1 cellular context compared by ENCODE assay signal in the genomic region with DNA sequence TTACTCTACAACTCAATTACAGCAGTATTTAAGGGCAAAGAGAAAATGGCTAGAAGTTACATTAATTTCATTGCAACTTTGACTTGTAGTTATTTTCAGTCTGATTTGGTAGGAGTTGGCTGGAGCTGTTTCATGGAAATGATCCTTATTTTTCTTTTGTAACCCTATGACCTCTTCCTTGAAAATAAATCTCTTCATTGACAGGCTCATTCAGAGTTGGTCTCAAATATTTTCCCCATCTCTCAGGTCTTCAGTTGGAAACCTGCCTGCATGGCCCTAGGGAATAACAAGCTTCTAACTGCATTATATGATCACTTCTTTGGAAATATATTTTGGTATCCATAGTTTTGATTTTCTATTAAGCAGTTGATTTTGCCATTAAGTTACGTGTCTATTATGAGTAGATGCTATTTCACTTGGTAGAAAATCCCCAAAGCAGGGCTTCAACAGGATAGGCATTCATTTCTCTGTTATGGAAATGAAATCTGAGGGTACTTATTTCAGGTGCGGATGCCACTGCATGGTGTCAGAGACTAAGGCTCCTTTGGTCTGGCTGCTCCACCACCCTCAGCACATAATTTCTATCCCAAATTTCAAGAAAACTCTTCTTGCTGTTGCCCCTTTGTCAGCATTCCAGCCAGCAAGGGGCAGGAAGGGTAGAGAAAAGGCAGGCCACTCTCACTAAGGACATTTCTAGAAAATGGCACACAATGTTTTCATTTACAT.
TF ChIP-seq lines count a peak whose summit lies in the region.

No MANE protein-coding gene starts in this region.

TF ChIP-seq in WTC11, 78 proteins besides CTCF, POLR2A, EP300 and RAD21 (continued from another document):
- TF ChIP-seq, protein P1, sequence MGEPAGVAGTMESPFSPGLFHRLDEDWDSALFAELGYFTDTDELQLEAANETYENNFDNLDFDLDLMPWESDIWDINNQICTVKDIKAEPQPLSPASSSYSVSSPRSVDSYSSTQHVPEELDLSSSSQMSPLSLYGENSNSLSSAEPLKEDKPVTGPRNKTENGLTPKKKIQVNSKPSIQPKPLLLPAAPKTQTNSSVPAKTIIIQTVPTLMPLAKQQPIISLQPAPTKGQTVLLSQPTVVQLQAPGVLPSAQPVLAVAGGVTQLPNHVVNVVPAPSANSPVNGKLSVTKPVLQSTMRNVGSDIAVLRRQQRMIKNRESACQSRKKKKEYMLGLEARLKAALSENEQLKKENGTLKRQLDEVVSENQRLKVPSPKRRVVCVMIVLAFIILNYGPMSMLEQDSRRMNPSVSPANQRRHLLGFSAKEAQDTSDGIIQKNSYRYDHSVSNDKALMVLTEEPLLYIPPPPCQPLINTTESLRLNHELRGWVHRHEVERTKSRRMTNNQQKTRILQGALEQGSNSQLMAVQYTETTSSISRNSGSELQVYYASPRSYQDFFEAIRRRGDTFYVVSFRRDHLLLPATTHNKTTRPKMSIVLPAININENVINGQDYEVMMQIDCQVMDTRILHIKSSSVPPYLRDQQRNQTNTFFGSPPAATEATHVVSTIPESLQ (CRISPR knock-in tag; IDR thresholded peaks at IDR 0.05): no peak
